Comparison of ENCODE assay signal across 35 cellular contexts in the genomic region with DNA sequence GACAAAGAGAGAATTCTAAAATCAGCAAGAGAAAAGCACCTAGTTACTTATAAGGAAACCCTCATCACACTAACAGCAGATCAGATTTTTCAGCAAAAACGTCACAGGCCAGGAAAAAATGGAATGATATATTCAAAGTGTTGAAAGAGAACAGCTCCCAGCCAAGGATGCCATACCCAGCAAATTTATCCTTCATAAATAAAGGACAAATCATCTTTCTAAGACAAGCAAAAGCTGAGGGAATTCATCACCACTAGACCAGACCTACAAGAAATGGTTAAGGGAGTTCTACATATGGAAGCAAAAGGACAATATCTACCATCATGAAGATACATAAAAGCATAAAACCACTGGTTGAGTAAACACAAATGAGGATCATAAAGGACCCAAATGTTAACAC.
"Had no signal": no experiment of that assay in that cellular context is flagged by ENCODE, and none has a peak within 500 bp of the region (broad histone marks: within the 10 kb centered on the region; RNA-seq: fewer than 3 reads in every experiment).

No MANE protein-coding gene starts in this region.

- H3K4me3 ChIP-seq: MG63 had no signal

- H3K9me3 ChIP-seq: MG63 had no signal

- DNase-seq: Karpas-422, Kasumi-1, MG63, MM.1S, MV-4-11, NCI-H1048, NCI-H1092, NCI-H1092 treated with DMSO at 0.1 percent for 48 hours, NCI-H1105, NCI-H1105 treated with DMSO at 0.1 percent for 48 hours, NCI-H1417, NCI-H1417 treated with DMSO at 0.1 percent for 48 hours, NCI-H1436, NCI-H1436 treated with DMSO at 0.1 percent for 48 hours, NCI-H146, NCI-H1694, NCI-H1694 treated with DMSO at 0.1 percent for 48 hours, NCI-H187, NCI-H187 treated with DMSO at 0.1 percent for 48 hours, NCI-H1930, NCI-H2029, NCI-H2029 treated with DMSO at 0.1 percent for 48 hours, NCI-H2081, NCI-H2081 treated with DMSO at 0.1 percent for 48 hours, NCI-H2107, NCI-H2171, NCI-H2171 treated with DMSO at 0.1 percent for 48 hours, NCI-H2227 treated with DMSO at 0.1 percent for 48 hours, NCI-H226, NCI-H345, NCI-H446, NCI-H446 treated with DMSO at 0.1 percent for 48 hours, NCI-H510A, NCI-H510A treated with DMSO at 0.1 percent for 48 hours, NCI-H524 had no signal

- H3K36me3 ChIP-seq: MG63 had no signal

- H3K27me3 ChIP-seq: MG63 had no signal
